Comparison of ENCODE assay signal across 8 cellular contexts in the genomic region with DNA sequence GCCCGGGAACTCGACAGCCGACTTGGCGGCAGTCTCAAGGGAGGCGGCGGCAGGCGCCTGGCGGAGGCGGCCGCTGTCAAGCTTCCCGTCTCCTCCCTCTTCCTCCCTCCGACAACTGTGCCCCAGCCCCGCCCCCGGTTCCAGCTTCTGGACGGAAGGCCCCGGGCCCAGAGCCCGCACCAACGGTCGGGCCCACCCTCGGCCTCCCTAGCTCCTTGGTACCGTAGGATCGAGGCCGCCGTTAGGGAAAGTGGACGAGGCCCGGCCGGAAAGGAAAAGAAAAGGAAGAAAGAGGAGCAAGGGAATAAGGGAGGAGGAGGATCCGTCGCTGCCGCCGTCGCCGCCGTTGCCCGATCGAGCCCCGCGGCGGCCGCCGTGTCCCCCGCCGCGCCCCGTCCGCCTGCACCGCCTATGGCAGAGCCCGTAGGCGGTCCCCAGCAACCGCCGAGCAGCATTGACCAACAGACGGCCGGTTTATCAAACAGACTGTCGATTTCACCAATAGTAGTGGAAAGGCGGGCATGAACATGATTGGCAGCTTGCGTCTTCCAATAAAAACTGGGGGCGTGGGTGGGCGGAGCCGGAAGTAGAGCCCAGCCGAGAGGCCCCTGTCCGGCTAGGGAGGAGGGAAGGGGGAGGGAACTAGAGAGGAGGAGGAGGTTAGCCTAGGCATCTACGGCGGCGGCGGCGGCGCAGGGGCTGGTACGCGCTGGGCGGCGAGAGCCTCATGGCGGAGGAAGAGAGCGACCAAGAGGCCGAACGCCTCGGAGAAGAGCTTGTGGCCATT. TPM values are rescaled to one million over a fixed set of nuclear protein-coding genes. Genes with fewer than 3 reads are reported as not detected.
A peak's percentile ranks its signal among the peaks of the same experiment; 100 is the strongest.
DNase-seq lines count a peak whose midpoint lies in the region; ATAC-seq and TF ChIP-seq lines count a peak whose summit lies in the region.

A gene with protein sequence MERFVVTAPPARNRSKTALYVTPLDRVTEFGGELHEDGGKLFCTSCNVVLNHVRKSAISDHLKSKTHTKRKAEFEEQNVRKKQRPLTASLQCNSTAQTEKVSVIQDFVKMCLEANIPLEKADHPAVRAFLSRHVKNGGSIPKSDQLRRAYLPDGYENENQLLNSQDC (minus strand): TSS at position 413 of the 787 bp plus-strand sequence. CDS start 3,029 bp downstream, outside the sequence.
A gene (plus strand): TSS at position 663 of the 787 bp plus-strand sequence. CDS start 65 bp downstream, at position 728.

- H3F3A ChIP-seq in DOHH2 (ENCODE audit: control insufficient read depth, insufficient read depth) (peaks cover 7% of the 10 kb centered on the region; the same call in 1 of the 2 replicates), GM23338 (replicated peaks; ENCODE audit: low read depth) (no peaks in the 10 kb centered on the region; the same call in 1 of the 2 replicates)

- H3K4me1 Mint-ChIP-seq in GM23338 (peaks cover 17% of the 10 kb centered on the region), naive B cell (peaks cover 25 to 49% (median 48%) of the 10 kb centered on the region in 3 donors)
- peaks cover 44% of the 10 kb centered on the region for H3K4me1 Mint-ChIP-seq in stimulated activated memory B cell treated with anti-CD40 and anti-IgM and Interleukin-4, amounts not matched to agents 10 μg/mL and 1 μg/mL and 100 μg/mL, for 72 hours

- no peak for TF ChIP-seq CTCF in DOHH2 (IDR thresholded peaks at IDR 0.05; ENCODE audit: low read depth, low read length, poor library complexity, severe bottlenecking)
- no peak for TF ChIP-seq CTCF in GM23338 (conservative IDR thresholded peaks at IDR 0.05; ENCODE audit: low read depth in 2 of 2)

- H3K4me1 ChIP-seq in DOHH2 (ENCODE audit: control insufficient read depth, low read length), result peaks cover 34% of the 10 kb centered on the region
- peaks cover 10% of the 10 kb centered on the region for H3K4me1 ChIP-seq in GM23338 (ENCODE audit: insufficient read depth)

- peaks cover 12% of the 10 kb centered on the region for H4K20me1 ChIP-seq in DOHH2 (ENCODE audit: control insufficient read depth, insufficient read depth, low read depth, low read length)
- 0 out of 2 replicates have a peak, but pooled peaks cover 3% of the 10 kb centered on the region for H4K20me1 ChIP-seq in GM23338 (replicated peaks; ENCODE audit: insufficient read depth)

- DNase-seq in GM23338 (ENCODE audit: low spot score), result peak; percentile 98
- peak; percentile 99 for DNase-seq in LHCN-M2 (ENCODE audit: low read depth)
- peak; percentile 98 for DNase-seq in RPMI8226
- peak; percentile 98 to 99 for DNase-seq in activated T-helper 1 cell treated with anti-CD3 and anti-CD28 coated beads, Interleukin-2, amount 50 U/mL, for 16 hours (ENCODE audit: low read depth in 1 of 2, low spot score in 1 of 2)
- peak; percentile 99 for DNase-seq in fibroblast of gingiva (ENCODE audit: low read depth)
- DNase-seq in naive B cell, result peak; percentile 100

- peaks cover 54% of the 10 kb centered on the region for H3K36me3 ChIP-seq in DOHH2 (ENCODE audit: control insufficient read depth, low read length)
- H3K36me3 ChIP-seq in GM23338 (ENCODE audit: insufficient read depth), result peaks cover 12% of the 10 kb centered on the region

- no peaks in the 10 kb centered on the region for H3K9me3 ChIP-seq in DOHH2 (ENCODE audit: control insufficient read depth, insufficient read depth, low read length)

- H3K27me3 Mint-ChIP-seq in GM23338 (ENCODE audit: insufficient read depth, low read depth, poor library complexity) (peaks cover 6% of the 10 kb centered on the region), naive B cell (no peaks in the 10 kb centered on the region)
- no peaks in the 10 kb centered on the region for H3K27me3 Mint-ChIP-seq in stimulated activated memory B cell treated with anti-CD40 and anti-IgM and Interleukin-4, amounts not matched to agents 10 μg/mL and 1 μg/mL and 100 μg/mL, for 72 hours

- H3K4me2 ChIP-seq in DOHH2 (ENCODE audit: low read length) (peak within 1 kb of the TSS; percentile 92), GM23338 (peak within 1 kb of the TSS; percentile 94)

- H3K79me2 ChIP-seq in DOHH2 (ENCODE audit: control insufficient read depth, low read length) (peaks cover 83% of the 10 kb centered on the region), GM23338 (replicated peaks; ENCODE audit: insufficient read depth) (peaks cover 61% of the 10 kb centered on the region)

- H3K4me3 Mint-ChIP-seq in GM23338, result peak within 1 kb of the TSS; percentile 92
- H3K4me3 Mint-ChIP-seq in naive B cell, result peak within 1 kb of the TSS; percentile 86 to 100 (median 97)
- peak within 1 kb of the TSS; percentile 99 for H3K4me3 Mint-ChIP-seq in stimulated activated memory B cell treated with anti-CD40 and anti-IgM and Interleukin-4, amounts not matched to agents 10 μg/mL and 1 μg/mL and 100 μg/mL, for 72 hours

- no peaks in the 10 kb centered on the region for H3K27me3 ChIP-seq in DOHH2 (ENCODE audit: control insufficient read depth, low read length)
- no peaks in the 10 kb centered on the region for H3K27me3 ChIP-seq in GM23338 (ENCODE audit: insufficient read depth)

- H2AFZ ChIP-seq in GM23338, result peak within 1 kb of the TSS; percentile 66

- no peaks in the 10 kb centered on the region; the same call in 2 of the 3 replicates for H3K9me3 Mint-ChIP-seq in GM23338
- H3K9me3 Mint-ChIP-seq in naive B cell, result no peaks in the 10 kb centered on the region
- no peaks in the 10 kb centered on the region for H3K9me3 Mint-ChIP-seq in stimulated activated memory B cell treated with anti-CD40 and anti-IgM and Interleukin-4, amounts not matched to agents 10 μg/mL and 1 μg/mL and 100 μg/mL, for 72 hours

- H3K27ac Mint-ChIP-seq in GM23338 (peak within 1 kb of the TSS; percentile 84), naive B cell (peak within 1 kb of the TSS; percentile 88 to 98 (median 96))
- H3K27ac Mint-ChIP-seq in stimulated activated memory B cell treated with anti-CD40 and anti-IgM and Interleukin-4, amounts not matched to agents 10 μg/mL and 1 μg/mL and 100 μg/mL, for 72 hours, result peak within 1 kb of the TSS; percentile 96

- H3K4me3 ChIP-seq in DOHH2 (ENCODE audit: low read length) (peak within 1 kb of the TSS; percentile 86), GM23338 (peak within 1 kb of the TSS; percentile 83)

- H3K36me3 Mint-ChIP-seq in GM23338 (ENCODE audit: low read depth) (peaks cover 26% of the 10 kb centered on the region), naive B cell (peaks cover 10 to 11% of the 10 kb centered on the region in 2 donors)
- H3K36me3 Mint-ChIP-seq in stimulated activated memory B cell treated with anti-CD40 and anti-IgM and Interleukin-4, amounts not matched to agents 10 μg/mL and 1 μg/mL and 100 μg/mL, for 72 hours, result peaks cover 16% of the 10 kb centered on the region

- H3K9me2 ChIP-seq in DOHH2 (replicated peaks; ENCODE audit: control insufficient read depth, low read length) (no peaks in the 10 kb centered on the region), GM23338 (ENCODE audit: insufficient read depth) (no peaks in the 10 kb centered on the region)

- peak; percentile 92 for ATAC-seq in GM23338
- ATAC-seq in naive B cell (ENCODE audit: low read depth in 2 of 2), result peak; percentile 86 to 88
- peak; percentile 98 for ATAC-seq in stimulated activated memory B cell treated with anti-CD40 and anti-IgM and Interleukin-4, amounts not matched to agents 10 μg/mL and 1 μg/mL and 100 μg/mL, for 72 hours

- H3K27ac ChIP-seq in DOHH2 (ENCODE audit: low read depth, low read length) (peak within 1 kb of the TSS; percentile 67), GM23338 (ENCODE audit: low read depth) (peak within 1 kb of the TSS; percentile 79; the same call in 1 of the 2 replicates)

TF ChIP-seq in GM23338, 12 proteins besides CTCF, POLR2A, EP300 and RAD21:
- TF ChIP-seq, protein P1, sequence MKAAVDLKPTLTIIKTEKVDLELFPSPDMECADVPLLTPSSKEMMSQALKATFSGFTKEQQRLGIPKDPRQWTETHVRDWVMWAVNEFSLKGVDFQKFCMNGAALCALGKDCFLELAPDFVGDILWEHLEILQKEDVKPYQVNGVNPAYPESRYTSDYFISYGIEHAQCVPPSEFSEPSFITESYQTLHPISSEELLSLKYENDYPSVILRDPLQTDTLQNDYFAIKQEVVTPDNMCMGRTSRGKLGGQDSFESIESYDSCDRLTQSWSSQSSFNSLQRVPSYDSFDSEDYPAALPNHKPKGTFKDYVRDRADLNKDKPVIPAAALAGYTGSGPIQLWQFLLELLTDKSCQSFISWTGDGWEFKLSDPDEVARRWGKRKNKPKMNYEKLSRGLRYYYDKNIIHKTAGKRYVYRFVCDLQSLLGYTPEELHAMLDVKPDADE (IDR thresholded peaks at IDR 0.05), result no peak
- TF ChIP-seq POLR2AphosphoS5 (IDR thresholded peaks at IDR 0.05; ENCODE audit: low read depth) (peak; percentile 72), CREB1 (CRISPR knock-in tag; IDR thresholded peaks at IDR 0.05; ENCODE audit: low read depth) (peak; percentile 78; the same call in 1 of the 2 replicates)

RNA-seq across cellular contexts. Expression of the first gene that starts in this region (rescaled TPM):
- 61.3 and 63.5 TPM in 2 replicates for total RNA-seq in GM23338 (2014; rRNA removed; shearing (Covaris generic))
- polyA plus RNA-seq in GM23338 (2016; fragmentation: Nextera tagmentation; extraction: Ambion mirVana) (45.3 and 55.5 TPM in 2 replicates), naive B cell (ENCODE audit: low read depth in 6 of 6) (100 to 1,000 TPM in 5 of 6 donors, 10 to 100 TPM in 1; 99.4 to 145 (median 132) TPM)
- 60.1 and 68.1 TPM in 2 replicates for total RNA-seq in LHCN-M2 (2014; rRNA removed)
- polyA plus RNA-seq in LHCN-M2 (2012), result 27.6 TPM

RNA-seq across cellular contexts. Expression of the second gene that starts in this region (rescaled TPM):
- total RNA-seq in GM23338 (2014; rRNA removed; shearing (Covaris generic)), result 7.5 and 9.9 TPM in 2 replicates
- 2.8 and 6.2 TPM in 2 replicates for polyA plus RNA-seq in GM23338 (2016; fragmentation: Nextera tagmentation; extraction: Ambion mirVana)
- total RNA-seq in LHCN-M2 (2014; rRNA removed), result 14.8 and 14.9 TPM in 2 replicates
- 4.1 TPM for polyA plus RNA-seq in LHCN-M2 (2012)
- polyA plus RNA-seq in naive B cell (ENCODE audit: low read depth in 6 of 6), result 10 to 100 TPM in 5 of 6 donors, 1 to 10 TPM in 1; 7.6 to 18.5 (median 15.8) TPM

Comparison
In these comparisons a context has a peak if more than half of its experiments do, and no peak if none do; other contexts are left out.
1. Peak in every context shown above with its lines: DNase-seq, ATAC-seq, H3K4me3 ChIP-seq and H3K27ac ChIP-seq.